Comparison of ENCODE assay signal across 7 cellular contexts in the genomic region with DNA sequence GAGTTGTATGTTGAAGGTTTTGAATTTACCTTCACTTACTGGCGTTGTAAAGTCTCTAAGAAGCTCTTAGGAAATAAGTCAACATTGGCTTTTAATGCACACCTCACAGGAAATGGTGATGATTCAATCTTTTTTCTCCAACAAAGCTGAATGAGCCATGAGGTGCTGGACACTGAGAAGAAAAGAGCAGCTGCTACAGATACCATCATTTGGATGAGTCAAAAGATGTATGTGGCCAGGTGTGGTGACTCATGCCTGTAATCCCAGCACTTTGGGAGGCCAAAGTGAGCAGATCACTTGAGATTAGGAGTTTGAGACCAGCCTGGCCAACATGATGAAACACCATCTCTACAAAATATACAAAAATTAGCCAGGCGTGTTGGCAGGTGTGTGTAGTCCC. TPM values are rescaled to one million over a fixed set of nuclear protein-coding genes. Genes with fewer than 3 reads are reported as not detected.
DNase-seq lines count a peak whose midpoint lies in the region; ATAC-seq and TF ChIP-seq lines count a peak whose summit lies in the region.

No MANE protein-coding gene starts in this region.

- ATAC-seq in GM19351 (IDR thresholded peaks at IDR 0.05; ENCODE audit: unreplicated experiment) (peak; percentile 56), HG03039 (IDR thresholded peaks at IDR 0.05; ENCODE audit: unreplicated experiment) (peak; percentile 47)
- peak; percentile 82 to 83 for ATAC-seq in natural killer cell treated with Interleukin-12 subunit alpha and Interleukin-12 subunit beta and Interleukin-15 and Interleukin-18, amount 100 ng/mL, for 72 hours

- DNase-seq in activated CD4-positive, alpha-beta T cell treated with anti-CD3 and anti-CD28 coated beads, Interleukin-2, amount 50 U/mL, for 48 hours: peak; percentile 36 to 61
- peak; percentile 74 for DNase-seq in natural killer cell treated with Interleukin-12 subunit alpha and Interleukin-12 subunit beta and Interleukin-15 and Interleukin-18, amount 100 ng/mL, for 72 hours (ENCODE audit: low spot score)
- DNase-seq in glutamatergic neuron (no peak), NCI-H1417 (lab: John Stamatoyannopoulos, UW) (no peak), nucleus accumbens (lab: John Stamatoyannopoulos, UW) (no peak)

- H3K4me3 Mint-ChIP-seq in natural killer cell treated with Interleukin-12 subunit alpha and Interleukin-12 subunit beta and Interleukin-15 and Interleukin-18, amount 100 ng/mL, for 72 hours: peak overlapping the region; percentile 67
- H3K4me3 Mint-ChIP-seq in glutamatergic neuron (ENCODE audit: unreplicated experiment): no peak overlapping the region

- H3K36me3 Mint-ChIP-seq in natural killer cell treated with Interleukin-12 subunit alpha and Interleukin-12 subunit beta and Interleukin-15 and Interleukin-18, amount 100 ng/mL, for 72 hours: peaks cover 23% of the 10 kb centered on the region
- no peaks in the 10 kb centered on the region for H3K36me3 Mint-ChIP-seq in glutamatergic neuron (ENCODE audit: unreplicated experiment)

- H3K4me1 Mint-ChIP-seq in natural killer cell treated with Interleukin-12 subunit alpha and Interleukin-12 subunit beta and Interleukin-15 and Interleukin-18, amount 100 ng/mL, for 72 hours (ENCODE audit: low read depth in 2 of 2): peaks cover 51 to 58% of the 10 kb centered on the region in 2 donors
- no peaks in the 10 kb centered on the region for H3K4me1 Mint-ChIP-seq in glutamatergic neuron (ENCODE audit: low read depth, unreplicated experiment)

- no peaks in the 10 kb centered on the region for H3K27me3 Mint-ChIP-seq in natural killer cell treated with Interleukin-12 subunit alpha and Interleukin-12 subunit beta and Interleukin-15 and Interleukin-18, amount 100 ng/mL, for 72 hours
- no peaks in the 10 kb centered on the region for H3K27me3 Mint-ChIP-seq in glutamatergic neuron (ENCODE audit: unreplicated experiment)

- H3K9me3 Mint-ChIP-seq in natural killer cell treated with Interleukin-12 subunit alpha and Interleukin-12 subunit beta and Interleukin-15 and Interleukin-18, amount 100 ng/mL, for 72 hours: peaks cover 3% of the 10 kb centered on the region
- H3K9me3 Mint-ChIP-seq in glutamatergic neuron (ENCODE audit: unreplicated experiment): no peaks in the 10 kb centered on the region

- peak overlapping the region; percentile 96 to 98 for H3K27ac Mint-ChIP-seq in natural killer cell treated with Interleukin-12 subunit alpha and Interleukin-12 subunit beta and Interleukin-15 and Interleukin-18, amount 100 ng/mL, for 72 hours
- H3K27ac Mint-ChIP-seq in glutamatergic neuron (ENCODE audit: unreplicated experiment): no peak overlapping the region

- no peak for TF ChIP-seq CTCF in glutamatergic neuron (IDR thresholded peaks at IDR 0.05; ENCODE audit: partially characterized antibody, unreplicated experiment)

RNA-seq across cellular contexts. Expression of gene IL23R, which starts 3.3 kb away (rescaled TPM):
- total RNA-seq in natural killer cell treated with Interleukin-12 subunit alpha and Interleukin-12 subunit beta and Interleukin-15 and Interleukin-18, amount 100 ng/mL, for 72 hours: 1 to 10 TPM; 7.4 to 8.3 TPM
- not detected for total RNA-seq in glutamatergic neuron (ENCODE audit: unreplicated experiment)

RNA-seq across cellular contexts. Expression of gene C1orf141, which starts 28.2 kb away (rescaled TPM):
- under 1 TPM in 1 of 2 donors, not detected in 1; 0.07 TPM for total RNA-seq in natural killer cell treated with Interleukin-12 subunit alpha and Interleukin-12 subunit beta and Interleukin-15 and Interleukin-18, amount 100 ng/mL, for 72 hours
- total RNA-seq in glutamatergic neuron (ENCODE audit: unreplicated experiment): not detected

Comparison
In these comparisons a context has a peak if more than half of its experiments do, and no peak if none do; other contexts are left out.
1. DNase-seq: peak in activated CD4-positive, alpha-beta T cell treated with anti-CD3 and anti-CD28 coated beads, Interleukin-2, amount 50 U/mL, for 48 hours (2 of 2) and natural killer cell treated with Interleukin-12 subunit alpha and Interleukin-12 subunit beta and Interleukin-15 and Interleukin-18, amount 100 ng/mL, for 72 hours (single experiment); none in glutamatergic neuron (single experiment), NCI-H1417 (0 of 3) and nucleus accumbens (0 of 56).
2. Peak in every context shown above with its lines, with median percentiles within 50 percentile points of each other: ATAC-seq.